ENCODE assay signal across 15 cellular contexts in genomic region chr9:123757547-123757946, GRCh38.
"Had no signal": no experiment of that assay in that cellular context is flagged by ENCODE, and none has a peak within 500 bp of the region (broad histone marks: within the 10 kb centered on the region; RNA-seq: fewer than 3 reads in every experiment).

No MANE protein-coding gene starts in this region.

- H3K27me3 Mint-ChIP-seq: activated CD4-positive, alpha-beta T cell treated with anti-CD3 and anti-CD28 coated beads, Interleukin-2, amount 10 ng/mL, durations not matched to agents 7 days and 5 days; naive B cell had no signal

- H3K4me1 ChIP-seq: left lung had no signal

- H3K9me3 Mint-ChIP-seq: activated CD4-positive, alpha-beta T cell treated with anti-CD3 and anti-CD28 coated beads, Interleukin-2, amount 10 ng/mL, durations not matched to agents 7 days and 5 days; activated naive CD4-positive, alpha-beta T cell treated with anti-CD3 and anti-CD28 coated beads, Interleukin-2, amount 50 U/mL, for 72 hours; activated T-cell treated with anti-CD3 and anti-CD28 coated beads, Interleukin-2, amount 50 U/mL, for 72 hours; naive B cell; stimulated activated effector memory CD8-positive, alpha-beta T cell treated with anti-CD3 and anti-CD28 coated beads, Interleukin-12 subunit alpha, Interleukin-12 subunit beta, amount 100 ng/mL, for 72 hours had no signal

- DNase-seq: activated CD4-positive, alpha-beta T cell treated with anti-CD3 and anti-CD28 coated beads, Interleukin-2, amount 10 ng/mL, durations not matched to agents 7 days and 5 days; activated CD8-positive, alpha-beta memory T cell treated with anti-CD3 and anti-CD28 coated beads, Interleukin-2, amount 50 U/mL, for 48 hours; activated gamma-delta T cell; activated T-cell treated with anti-CD3 and anti-CD28 coated beads, Interleukin-2, amount 50 U/mL, for 72 hours; left lung; naive B cell; T-helper 2 cell had no signal

- H3K4me3 Mint-ChIP-seq: activated CD4-positive, alpha-beta T cell treated with anti-CD3 and anti-CD28 coated beads, Interleukin-2, amount 10 ng/mL, durations not matched to agents 7 days and 5 days; activated T-cell treated with anti-CD3 and anti-CD28 coated beads, Interleukin-2, amount 50 U/mL, for 72 hours; naive B cell; stimulated activated effector memory CD8-positive, alpha-beta T cell treated with anti-CD3 and anti-CD28 coated beads, Interleukin-12 subunit alpha, Interleukin-12 subunit beta, amount 100 ng/mL, for 72 hours had no signal

- H3K36me3 Mint-ChIP-seq: activated naive CD4-positive, alpha-beta T cell treated with anti-CD3 and anti-CD28 coated beads, Interleukin-2, amount 50 U/mL, for 72 hours had no signal

- H3K27ac Mint-ChIP-seq: activated CD4-positive, alpha-beta T cell treated with anti-CD3 and anti-CD28 coated beads, Interleukin-2, amount 10 ng/mL, durations not matched to agents 7 days and 5 days; activated naive CD4-positive, alpha-beta T cell treated with anti-CD3 and anti-CD28 coated beads, Interleukin-2, amount 50 U/mL, for 72 hours; activated T-cell treated with anti-CD3 and anti-CD28 coated beads, Interleukin-2, amount 50 U/mL, for 72 hours; naive B cell; stimulated activated effector memory CD8-positive, alpha-beta T cell treated with anti-CD3 and anti-CD28 coated beads, Interleukin-12 subunit alpha, Interleukin-12 subunit beta, amount 100 ng/mL, for 72 hours had no signal

- H3K9me3 ChIP-seq: gastroesophageal sphincter, left lung, ovary, tibial nerve had no signal

- H3K4me3 ChIP-seq: gastroesophageal sphincter, left lung, ovary, tibial nerve had no signal

- H3K27me3 ChIP-seq: gastroesophageal sphincter, left lung, ovary, tibial nerve had no signal

- H3K27ac ChIP-seq: epithelial cell of prostate, gastroesophageal sphincter, left lung, ovary, tibial nerve had no signal

- ATAC-seq: activated naive CD4-positive, alpha-beta T cell treated with anti-CD3 and anti-CD28 coated beads, Interleukin-2, amount 50 U/mL, for 72 hours; activated T-cell treated with anti-CD3 and anti-CD28 coated beads, Interleukin-2, amount 50 U/mL, for 72 hours; gastroesophageal sphincter; left lung; stimulated activated effector memory CD8-positive, alpha-beta T cell treated with anti-CD3 and anti-CD28 coated beads, Interleukin-12 subunit alpha, Interleukin-12 subunit beta, amount 100 ng/mL, for 72 hours had no signal

- H3K4me1 Mint-ChIP-seq: stimulated activated effector memory CD8-positive, alpha-beta T cell treated with anti-CD3 and anti-CD28 coated beads, Interleukin-12 subunit alpha, Interleukin-12 subunit beta, amount 100 ng/mL, for 72 hours had no signal

- H3K36me3 ChIP-seq: ovary had no signal

- FAIRE-seq: islet of Langerhans, TTC549 had no signal
